ENCODE assay signal across 8 cellular contexts in the genomic region with DNA sequence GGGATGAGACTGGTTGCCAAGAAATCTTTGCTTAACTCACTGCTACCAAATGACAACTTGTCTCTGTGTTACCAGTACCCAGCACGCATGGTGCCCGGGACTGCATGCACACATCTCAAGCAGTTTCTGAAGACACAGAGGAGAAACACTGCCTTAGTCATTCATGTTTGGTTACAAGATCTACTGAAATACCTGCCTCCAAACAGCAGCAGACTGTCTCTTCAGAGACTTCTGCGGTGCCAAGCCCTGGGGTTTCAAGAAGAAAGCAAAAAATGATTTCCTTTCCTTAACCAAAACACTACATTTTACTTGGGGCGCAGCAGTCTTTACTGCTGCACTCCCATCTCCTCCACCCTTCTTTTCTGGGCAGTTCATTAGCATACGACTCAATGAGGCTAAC. TPM values are rescaled to one million over a fixed set of nuclear protein-coding genes. Genes with fewer than 3 reads are reported as not detected.
DNase-seq lines count a peak whose midpoint lies in the region; ATAC-seq and TF ChIP-seq lines count a peak whose summit lies in the region.

No MANE protein-coding gene starts in this region.

- peak overlapping the region; percentile 77 for H3K27ac ChIP-seq in CD4-positive, CD25-positive, alpha-beta regulatory T cell (ENCODE audit: insufficient read depth, low read length, poor library complexity, severe bottlenecking)
- H3K27ac ChIP-seq in neural progenitor cell: no peak overlapping the region

- peaks cover 15% of the 10 kb centered on the region for H3K36me3 ChIP-seq in CD4-positive, CD25-positive, alpha-beta regulatory T cell (ENCODE audit: control insufficient read depth, insufficient read depth, low read length)
- H3K36me3 ChIP-seq in neural progenitor cell: no peaks in the 10 kb centered on the region

- peaks cover 4% of the 10 kb centered on the region for H3K36me3 Mint-ChIP-seq in CD4-positive, CD25-positive, alpha-beta regulatory T cell
- peaks cover 55% of the 10 kb centered on the region for H3K36me3 Mint-ChIP-seq in T-helper 2 cell treated with Interferon-gamma antibody and Interleukin-4, amounts not matched to agents 5 μg/mL and 100 μg/mL, for 36 hours (ENCODE audit: low read depth)
- peaks cover 29% of the 10 kb centered on the region for H3K36me3 Mint-ChIP-seq in central memory CD8-positive, alpha-beta T cell (ENCODE audit: insufficient read depth)
- peaks cover 12% of the 10 kb centered on the region for H3K36me3 Mint-ChIP-seq in neural progenitor cell

- peak overlapping the region; percentile 79 to 99 (median 97) for H3K27ac Mint-ChIP-seq in CD4-positive, CD25-positive, alpha-beta regulatory T cell
- peak overlapping the region; percentile 97 for H3K27ac Mint-ChIP-seq in T-helper 2 cell treated with Interferon-gamma antibody and Interleukin-4, amounts not matched to agents 5 μg/mL and 100 μg/mL, for 36 hours
- peak overlapping the region; percentile 63 for H3K27ac Mint-ChIP-seq in central memory CD8-positive, alpha-beta T cell (ENCODE audit: low read depth)
- peak overlapping the region; percentile 54 for H3K27ac Mint-ChIP-seq in neural progenitor cell

- H3K27me3 Mint-ChIP-seq in CD4-positive, CD25-positive, alpha-beta regulatory T cell: peaks cover 10% of the 10 kb centered on the region
- H3K27me3 Mint-ChIP-seq in T-helper 2 cell treated with Interferon-gamma antibody and Interleukin-4, amounts not matched to agents 5 μg/mL and 100 μg/mL, for 36 hours (ENCODE audit: low read depth): peaks cover 2% of the 10 kb centered on the region
- no peaks in the 10 kb centered on the region for H3K27me3 Mint-ChIP-seq in central memory CD8-positive, alpha-beta T cell
- peaks cover 2% of the 10 kb centered on the region for H3K27me3 Mint-ChIP-seq in neural progenitor cell (ENCODE audit: insufficient read depth, low read depth)

- peak overlapping the region; percentile 98 to 100 (median 98) for H3K4me3 Mint-ChIP-seq in CD4-positive, CD25-positive, alpha-beta regulatory T cell
- peak overlapping the region; percentile 96 for H3K4me3 Mint-ChIP-seq in T-helper 2 cell treated with Interferon-gamma antibody and Interleukin-4, amounts not matched to agents 5 μg/mL and 100 μg/mL, for 36 hours
- peak overlapping the region; percentile 98 for H3K4me3 Mint-ChIP-seq in central memory CD8-positive, alpha-beta T cell
- no peak overlapping the region for H3K4me3 Mint-ChIP-seq in neural progenitor cell

- ATAC-seq in CD4-positive, CD25-positive, alpha-beta regulatory T cell (ENCODE audit: low read depth in 2 of 2): peak; percentile 19 to 22
- ATAC-seq in central memory CD8-positive, alpha-beta T cell (replicated peaks; ENCODE audit: extremely low read depth, poor library complexity, severe bottlenecking): no peak
- ATAC-seq in HG03175 (IDR thresholded peaks at IDR 0.05; ENCODE audit: unreplicated experiment) (no peak), HG03520 (IDR thresholded peaks at IDR 0.05; ENCODE audit: unreplicated experiment) (no peak)

- no peaks in the 10 kb centered on the region for H3K9me3 ChIP-seq in CD4-positive, CD25-positive, alpha-beta regulatory T cell (ENCODE audit: control insufficient read depth in 2 of 2, low read length in 2 of 2)
- no peaks in the 10 kb centered on the region for H3K9me3 ChIP-seq in neural progenitor cell (ENCODE audit: low read depth)

- H3K79me2 ChIP-seq in neural progenitor cell (ENCODE audit: low read depth): peaks cover 90% of the 10 kb centered on the region

- no peaks in the 10 kb centered on the region for H3K9me3 Mint-ChIP-seq in CD4-positive, CD25-positive, alpha-beta regulatory T cell
- H3K9me3 Mint-ChIP-seq in T-helper 2 cell treated with Interferon-gamma antibody and Interleukin-4, amounts not matched to agents 5 μg/mL and 100 μg/mL, for 36 hours: no peaks in the 10 kb centered on the region
- H3K9me3 Mint-ChIP-seq in central memory CD8-positive, alpha-beta T cell: no peaks in the 10 kb centered on the region
- H3K9me3 Mint-ChIP-seq in neural progenitor cell: no peaks in the 10 kb centered on the region

- peaks cover 83% of the 10 kb centered on the region for H4K20me1 ChIP-seq in neural progenitor cell (ENCODE audit: low read depth)

- peak overlapping the region; percentile 97 for H3K4me3 ChIP-seq in CD4-positive, CD25-positive, alpha-beta regulatory T cell (ENCODE audit: low read depth, low read length)
- no peak overlapping the region for H3K4me3 ChIP-seq in neural progenitor cell

- H3K27me3 ChIP-seq in CD4-positive, CD25-positive, alpha-beta regulatory T cell (ENCODE audit: control insufficient read depth, insufficient read depth, low read length): no peaks in the 10 kb centered on the region
- H3K27me3 ChIP-seq in neural progenitor cell: no peaks in the 10 kb centered on the region

- peak in 1 of 3 donors; percentile 74 for DNase-seq in CD4-positive, CD25-positive, alpha-beta regulatory T cell
- no peak for DNase-seq in T-helper 2 cell treated with Interferon-gamma antibody and Interleukin-4, amounts not matched to agents 5 μg/mL and 100 μg/mL, for 36 hours (ENCODE audit: low spot score)
- DNase-seq in central memory CD8-positive, alpha-beta T cell (ENCODE audit: low spot score in 2 of 2): no peak
- DNase-seq in neural progenitor cell (ENCODE audit: low spot score) (no peak), NCI-H2227 (lab: John Stamatoyannopoulos, UW; ENCODE audit: unreplicated experiment) (no peak), NCI-H524 treated with DMSO at 0.1 percent for 48 hours (lab: John Stamatoyannopoulos, UW) (no peak)

- no peak overlapping the region for H2AFZ ChIP-seq in neural progenitor cell (replicated peaks)

- H3K4me1 ChIP-seq in CD4-positive, CD25-positive, alpha-beta regulatory T cell (ENCODE audit: control insufficient read depth, insufficient read depth, low read length, poor library complexity, severe bottlenecking): peaks cover 75% of the 10 kb centered on the region
- H3K4me1 ChIP-seq in neural progenitor cell: peaks cover 23% of the 10 kb centered on the region

- H3K4me2 ChIP-seq in neural progenitor cell: no peak overlapping the region

- peaks cover 11% of the 10 kb centered on the region for H3F3A ChIP-seq in neural progenitor cell (ENCODE audit: low read depth)

- no peak for TF ChIP-seq CTCF in neural progenitor cell (IDR thresholded peaks at IDR 0.05)

- no peak overlapping the region for H3K9ac ChIP-seq in neural progenitor cell

- H3K4me1 Mint-ChIP-seq in CD4-positive, CD25-positive, alpha-beta regulatory T cell: peaks cover 14 to 65% (median 40%) of the 10 kb centered on the region in 4 donors
- H3K4me1 Mint-ChIP-seq in T-helper 2 cell treated with Interferon-gamma antibody and Interleukin-4, amounts not matched to agents 5 μg/mL and 100 μg/mL, for 36 hours (ENCODE audit: low read depth): peaks cover 42% of the 10 kb centered on the region
- peaks cover 55% of the 10 kb centered on the region for H3K4me1 Mint-ChIP-seq in central memory CD8-positive, alpha-beta T cell
- peaks cover 27% of the 10 kb centered on the region for H3K4me1 Mint-ChIP-seq in neural progenitor cell

RNA-seq across cellular contexts. Expression of a gene that starts 4.2 kb away (rescaled TPM):
- 351 TPM for total RNA-seq in CD4-positive, CD25-positive, alpha-beta regulatory T cell
- 100 to 1,000 TPM; 210 to 266 (median 227) TPM for polyA plus RNA-seq in CD4-positive, CD25-positive, alpha-beta regulatory T cell
- total RNA-seq in neural progenitor cell (ENCODE audit: low replicate concordance): 108 and 191 TPM in 2 replicates

RNA-seq across cellular contexts. Expression of a gene that starts 58.7 kb away (rescaled TPM):
- 1.3 TPM for total RNA-seq in CD4-positive, CD25-positive, alpha-beta regulatory T cell
- polyA plus RNA-seq in CD4-positive, CD25-positive, alpha-beta regulatory T cell: 1 to 10 TPM; 1.1 to 3.4 (median 1.4) TPM
- total RNA-seq in neural progenitor cell (ENCODE audit: low replicate concordance): not detected in 2 replicates

Comparison
In these comparisons a context has a peak if more than half of its experiments do, and no peak if none do; other contexts are left out.
1. ATAC-seq: peak in CD4-positive, CD25-positive, alpha-beta regulatory T cell (2 of 2); none in central memory CD8-positive, alpha-beta T cell (single experiment), HG03175 (single experiment) and HG03520 (single experiment).
2. Peak in every context shown above with its lines, with median percentiles within 50 percentile points of each other: H3K27ac Mint-ChIP-seq.